2 cellular contexts compared by ENCODE assay signal in the genomic region with DNA sequence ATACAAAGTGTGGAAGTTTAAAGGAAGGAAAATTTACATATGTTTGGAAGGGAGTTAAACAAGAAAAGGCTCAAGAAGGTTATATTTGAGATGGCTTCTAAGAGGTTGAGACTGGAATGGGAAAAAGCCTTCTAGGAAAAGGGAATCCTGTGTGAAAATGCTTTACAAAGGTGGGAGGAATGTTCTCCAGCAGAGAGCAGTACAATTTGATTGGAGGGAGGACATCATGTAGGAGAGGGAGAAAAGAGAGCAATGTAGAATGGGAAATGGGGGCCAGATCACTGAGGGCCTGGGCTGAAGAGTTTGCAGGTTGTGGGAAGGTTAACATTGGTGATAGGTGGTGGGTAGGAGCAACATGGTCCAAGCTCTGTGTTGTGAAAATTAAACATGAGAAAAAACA.
TF ChIP-seq lines count a peak whose summit lies in the region.

No MANE protein-coding gene starts in this region.

TF ChIP-seq in GM23338, 12 proteins besides CTCF, POLR2A, EP300 and RAD21 (continues in another document):
- TF ChIP-seq, protein P1, sequence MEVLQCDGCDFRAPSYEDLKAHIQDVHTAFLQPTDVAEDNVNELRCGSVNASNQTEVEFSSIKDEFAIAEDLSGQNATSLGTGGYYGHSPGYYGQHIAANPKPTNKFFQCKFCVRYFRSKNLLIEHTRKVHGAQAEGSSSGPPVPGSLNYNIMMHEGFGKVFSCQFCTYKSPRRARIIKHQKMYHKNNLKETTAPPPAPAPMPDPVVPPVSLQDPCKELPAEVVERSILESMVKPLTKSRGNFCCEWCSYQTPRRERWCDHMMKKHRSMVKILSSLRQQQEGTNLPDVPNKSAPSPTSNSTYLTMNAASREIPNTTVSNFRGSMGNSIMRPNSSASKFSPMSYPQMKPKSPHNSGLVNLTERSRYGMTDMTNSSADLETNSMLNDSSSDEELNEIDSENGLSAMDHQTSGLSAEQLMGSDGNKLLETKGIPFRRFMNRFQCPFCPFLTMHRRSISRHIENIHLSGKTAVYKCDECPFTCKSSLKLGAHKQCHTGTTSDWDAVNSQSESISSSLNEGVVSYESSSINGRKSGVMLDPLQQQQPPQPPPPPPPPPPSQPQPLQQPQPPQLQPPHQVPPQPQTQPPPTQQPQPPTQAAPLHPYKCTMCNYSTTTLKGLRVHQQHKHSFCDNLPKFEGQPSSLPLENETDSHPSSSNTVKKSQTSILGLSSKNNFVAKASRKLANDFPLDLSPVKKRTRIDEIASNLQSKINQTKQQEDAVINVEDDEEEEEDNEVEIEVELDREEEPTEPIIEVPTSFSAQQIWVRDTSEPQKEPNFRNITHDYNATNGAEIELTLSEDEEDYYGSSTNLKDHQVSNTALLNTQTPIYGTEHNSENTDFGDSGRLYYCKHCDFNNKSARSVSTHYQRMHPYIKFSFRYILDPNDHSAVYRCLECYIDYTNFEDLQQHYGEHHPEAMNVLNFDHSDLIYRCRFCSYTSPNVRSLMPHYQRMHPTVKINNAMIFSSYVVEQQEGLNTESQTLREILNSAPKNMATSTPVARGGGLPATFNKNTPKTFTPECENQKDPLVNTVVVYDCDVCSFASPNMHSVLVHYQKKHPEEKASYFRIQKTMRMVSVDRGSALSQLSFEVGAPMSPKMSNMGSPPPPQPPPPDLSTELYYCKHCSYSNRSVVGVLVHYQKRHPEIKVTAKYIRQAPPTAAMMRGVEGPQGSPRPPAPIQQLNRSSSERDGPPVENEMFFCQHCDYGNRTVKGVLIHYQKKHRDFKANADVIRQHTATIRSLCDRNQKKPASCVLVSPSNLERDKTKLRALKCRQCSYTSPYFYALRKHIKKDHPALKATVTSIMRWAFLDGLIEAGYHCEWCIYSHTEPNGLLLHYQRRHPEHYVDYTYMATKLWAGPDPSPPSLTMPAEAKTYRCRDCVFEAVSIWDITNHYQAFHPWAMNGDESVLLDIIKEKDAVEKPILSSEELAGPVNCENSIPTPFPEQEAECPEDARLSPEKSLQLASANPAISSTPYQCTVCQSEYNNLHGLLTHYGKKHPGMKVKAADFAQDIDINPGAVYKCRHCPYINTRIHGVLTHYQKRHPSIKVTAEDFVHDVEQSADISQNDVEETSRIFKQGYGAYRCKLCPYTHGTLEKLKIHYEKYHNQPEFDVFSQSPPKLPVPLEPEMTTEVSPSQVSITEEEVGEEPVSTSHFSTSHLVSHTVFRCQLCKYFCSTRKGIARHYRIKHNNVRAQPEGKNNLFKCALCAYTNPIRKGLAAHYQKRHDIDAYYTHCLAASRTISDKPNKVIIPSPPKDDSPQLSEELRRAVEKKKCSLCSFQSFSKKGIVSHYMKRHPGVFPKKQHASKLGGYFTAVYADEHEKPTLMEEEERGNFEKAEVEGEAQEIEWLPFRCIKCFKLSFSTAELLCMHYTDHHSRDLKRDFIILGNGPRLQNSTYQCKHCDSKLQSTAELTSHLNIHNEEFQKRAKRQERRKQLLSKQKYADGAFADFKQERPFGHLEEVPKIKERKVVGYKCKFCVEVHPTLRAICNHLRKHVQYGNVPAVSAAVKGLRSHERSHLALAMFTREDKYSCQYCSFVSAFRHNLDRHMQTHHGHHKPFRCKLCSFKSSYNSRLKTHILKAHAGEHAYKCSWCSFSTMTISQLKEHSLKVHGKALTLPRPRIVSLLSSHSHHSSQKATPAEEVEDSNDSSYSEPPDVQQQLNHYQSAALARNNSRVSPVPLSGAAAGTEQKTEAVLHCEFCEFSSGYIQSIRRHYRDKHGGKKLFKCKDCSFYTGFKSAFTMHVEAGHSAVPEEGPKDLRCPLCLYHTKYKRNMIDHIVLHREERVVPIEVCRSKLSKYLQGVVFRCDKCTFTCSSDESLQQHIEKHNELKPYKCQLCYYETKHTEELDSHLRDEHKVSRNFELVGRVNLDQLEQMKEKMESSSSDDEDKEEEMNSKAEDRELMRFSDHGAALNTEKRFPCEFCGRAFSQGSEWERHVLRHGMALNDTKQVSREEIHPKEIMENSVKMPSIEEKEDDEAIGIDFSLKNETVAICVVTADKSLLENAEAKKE (CRISPR knock-in tag; IDR thresholded peaks at IDR 0.05): no peak
- TF ChIP-seq STAT1 (IDR thresholded peaks at IDR 0.05; ENCODE audit: unreplicated experiment): no peak
- TF ChIP-seq, protein P2, sequence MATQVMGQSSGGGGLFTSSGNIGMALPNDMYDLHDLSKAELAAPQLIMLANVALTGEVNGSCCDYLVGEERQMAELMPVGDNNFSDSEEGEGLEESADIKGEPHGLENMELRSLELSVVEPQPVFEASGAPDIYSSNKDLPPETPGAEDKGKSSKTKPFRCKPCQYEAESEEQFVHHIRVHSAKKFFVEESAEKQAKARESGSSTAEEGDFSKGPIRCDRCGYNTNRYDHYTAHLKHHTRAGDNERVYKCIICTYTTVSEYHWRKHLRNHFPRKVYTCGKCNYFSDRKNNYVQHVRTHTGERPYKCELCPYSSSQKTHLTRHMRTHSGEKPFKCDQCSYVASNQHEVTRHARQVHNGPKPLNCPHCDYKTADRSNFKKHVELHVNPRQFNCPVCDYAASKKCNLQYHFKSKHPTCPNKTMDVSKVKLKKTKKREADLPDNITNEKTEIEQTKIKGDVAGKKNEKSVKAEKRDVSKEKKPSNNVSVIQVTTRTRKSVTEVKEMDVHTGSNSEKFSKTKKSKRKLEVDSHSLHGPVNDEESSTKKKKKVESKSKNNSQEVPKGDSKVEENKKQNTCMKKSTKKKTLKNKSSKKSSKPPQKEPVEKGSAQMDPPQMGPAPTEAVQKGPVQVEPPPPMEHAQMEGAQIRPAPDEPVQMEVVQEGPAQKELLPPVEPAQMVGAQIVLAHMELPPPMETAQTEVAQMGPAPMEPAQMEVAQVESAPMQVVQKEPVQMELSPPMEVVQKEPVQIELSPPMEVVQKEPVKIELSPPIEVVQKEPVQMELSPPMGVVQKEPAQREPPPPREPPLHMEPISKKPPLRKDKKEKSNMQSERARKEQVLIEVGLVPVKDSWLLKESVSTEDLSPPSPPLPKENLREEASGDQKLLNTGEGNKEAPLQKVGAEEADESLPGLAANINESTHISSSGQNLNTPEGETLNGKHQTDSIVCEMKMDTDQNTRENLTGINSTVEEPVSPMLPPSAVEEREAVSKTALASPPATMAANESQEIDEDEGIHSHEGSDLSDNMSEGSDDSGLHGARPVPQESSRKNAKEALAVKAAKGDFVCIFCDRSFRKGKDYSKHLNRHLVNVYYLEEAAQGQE (IDR thresholded peaks at IDR 0.05; ENCODE audit: unreplicated experiment): no peak
- TF ChIP-seq, protein P3, sequence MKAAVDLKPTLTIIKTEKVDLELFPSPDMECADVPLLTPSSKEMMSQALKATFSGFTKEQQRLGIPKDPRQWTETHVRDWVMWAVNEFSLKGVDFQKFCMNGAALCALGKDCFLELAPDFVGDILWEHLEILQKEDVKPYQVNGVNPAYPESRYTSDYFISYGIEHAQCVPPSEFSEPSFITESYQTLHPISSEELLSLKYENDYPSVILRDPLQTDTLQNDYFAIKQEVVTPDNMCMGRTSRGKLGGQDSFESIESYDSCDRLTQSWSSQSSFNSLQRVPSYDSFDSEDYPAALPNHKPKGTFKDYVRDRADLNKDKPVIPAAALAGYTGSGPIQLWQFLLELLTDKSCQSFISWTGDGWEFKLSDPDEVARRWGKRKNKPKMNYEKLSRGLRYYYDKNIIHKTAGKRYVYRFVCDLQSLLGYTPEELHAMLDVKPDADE (IDR thresholded peaks at IDR 0.05): no peak
- no peak for TF ChIP-seq ZNF114 (CRISPR knock-in tag; IDR thresholded peaks at IDR 0.05)
- TF ChIP-seq CREB1 (CRISPR knock-in tag; IDR thresholded peaks at IDR 0.05; ENCODE audit: low read depth): no peak
- TF ChIP-seq JUNB (IDR thresholded peaks at IDR 0.05; ENCODE audit: unreplicated experiment): no peak
- TF ChIP-seq ZNF331 (CRISPR knock-in tag; IDR thresholded peaks at IDR 0.05; ENCODE audit: low read depth): no peak
- no peak for TF ChIP-seq EZH2phosphoT487 (IDR thresholded peaks at IDR 0.05; ENCODE audit: unreplicated experiment)
- no peak for TF ChIP-seq EZH2 (IDR thresholded peaks at IDR 0.05; ENCODE audit: low read depth, unreplicated experiment)

TF ChIP-seq in WTC11, 78 proteins besides CTCF, POLR2A, EP300 and RAD21 (continued from another document):
- TF ChIP-seq, protein P4, sequence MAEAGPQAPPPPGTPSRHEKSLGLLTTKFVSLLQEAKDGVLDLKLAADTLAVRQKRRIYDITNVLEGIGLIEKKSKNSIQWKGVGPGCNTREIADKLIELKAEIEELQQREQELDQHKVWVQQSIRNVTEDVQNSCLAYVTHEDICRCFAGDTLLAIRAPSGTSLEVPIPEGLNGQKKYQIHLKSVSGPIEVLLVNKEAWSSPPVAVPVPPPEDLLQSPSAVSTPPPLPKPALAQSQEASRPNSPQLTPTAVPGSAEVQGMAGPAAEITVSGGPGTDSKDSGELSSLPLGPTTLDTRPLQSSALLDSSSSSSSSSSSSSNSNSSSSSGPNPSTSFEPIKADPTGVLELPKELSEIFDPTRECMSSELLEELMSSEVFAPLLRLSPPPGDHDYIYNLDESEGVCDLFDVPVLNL (CRISPR knock-in tag; IDR thresholded peaks at IDR 0.05; ENCODE audit: borderline replicate concordance, low read depth): no peak
- TF ChIP-seq FOXP1 (CRISPR knock-in tag; IDR thresholded peaks at IDR 0.05; ENCODE audit: borderline replicate concordance): no peak
- no peak for TF ChIP-seq ZNF232 (CRISPR knock-in tag; IDR thresholded peaks at IDR 0.05)
- no peak for TF ChIP-seq ZNF423 (CRISPR knock-in tag; IDR thresholded peaks at IDR 0.05)
- TF ChIP-seq OVOL2 (CRISPR knock-in tag; IDR thresholded peaks at IDR 0.05; ENCODE audit: borderline replicate concordance): no peak
- TF ChIP-seq SMAD4 (CRISPR knock-in tag; IDR thresholded peaks at IDR 0.05): no peak
- no peak for TF ChIP-seq ATF1 (CRISPR knock-in tag; IDR thresholded peaks at IDR 0.05)
- TF ChIP-seq, protein P5, sequence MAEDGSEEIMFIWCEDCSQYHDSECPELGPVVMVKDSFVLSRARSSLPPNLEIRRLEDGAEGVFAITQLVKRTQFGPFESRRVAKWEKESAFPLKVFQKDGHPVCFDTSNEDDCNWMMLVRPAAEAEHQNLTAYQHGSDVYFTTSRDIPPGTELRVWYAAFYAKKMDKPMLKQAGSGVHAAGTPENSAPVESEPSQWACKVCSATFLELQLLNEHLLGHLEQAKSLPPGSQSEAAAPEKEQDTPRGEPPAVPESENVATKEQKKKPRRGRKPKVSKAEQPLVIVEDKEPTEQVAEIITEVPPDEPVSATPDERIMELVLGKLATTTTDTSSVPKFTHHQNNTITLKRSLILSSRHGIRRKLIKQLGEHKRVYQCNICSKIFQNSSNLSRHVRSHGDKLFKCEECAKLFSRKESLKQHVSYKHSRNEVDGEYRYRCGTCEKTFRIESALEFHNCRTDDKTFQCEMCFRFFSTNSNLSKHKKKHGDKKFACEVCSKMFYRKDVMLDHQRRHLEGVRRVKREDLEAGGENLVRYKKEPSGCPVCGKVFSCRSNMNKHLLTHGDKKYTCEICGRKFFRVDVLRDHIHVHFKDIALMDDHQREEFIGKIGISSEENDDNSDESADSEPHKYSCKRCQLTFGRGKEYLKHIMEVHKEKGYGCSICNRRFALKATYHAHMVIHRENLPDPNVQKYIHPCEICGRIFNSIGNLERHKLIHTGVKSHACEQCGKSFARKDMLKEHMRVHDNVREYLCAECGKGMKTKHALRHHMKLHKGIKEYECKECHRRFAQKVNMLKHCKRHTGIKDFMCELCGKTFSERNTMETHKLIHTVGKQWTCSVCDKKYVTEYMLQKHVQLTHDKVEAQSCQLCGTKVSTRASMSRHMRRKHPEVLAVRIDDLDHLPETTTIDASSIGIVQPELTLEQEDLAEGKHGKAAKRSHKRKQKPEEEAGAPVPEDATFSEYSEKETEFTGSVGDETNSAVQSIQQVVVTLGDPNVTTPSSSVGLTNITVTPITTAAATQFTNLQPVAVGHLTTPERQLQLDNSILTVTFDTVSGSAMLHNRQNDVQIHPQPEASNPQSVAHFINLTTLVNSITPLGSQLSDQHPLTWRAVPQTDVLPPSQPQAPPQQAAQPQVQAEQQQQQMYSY (CRISPR knock-in tag; IDR thresholded peaks at IDR 0.05): no peak
